Comparison of ENCODE assay signal across 29 cellular contexts in genomic region chr19:30467239-30467638, GRCh38.
"Had no signal": no experiment of that assay in that cellular context is flagged by ENCODE, and none has a peak within 500 bp of the region (broad histone marks: within the 10 kb centered on the region; RNA-seq: fewer than 3 reads in every experiment).

No MANE protein-coding gene starts in this region.

- H3K4me1 ChIP-seq: stomach, suprapubic skin, testis, thyroid gland, tibial artery, transverse colon, upper lobe of left lung, upper lobe of right lung, uterus, vagina had no signal

- H3K27me3 ChIP-seq: stomach, suprapubic skin, testis, thyroid gland, tibial artery, tibial nerve, transverse colon, upper lobe of left lung, upper lobe of right lung, uterus, vagina had no signal

- FAIRE-seq: urothelium cell line had no signal

- H3K4me3 Mint-ChIP-seq: stimulated activated effector memory CD8-positive, alpha-beta T cell treated with anti-CD3 and anti-CD28 coated beads, Interleukin-12 subunit alpha, Interleukin-12 subunit beta, amount 100 ng/mL, for 72 hours; stimulated activated memory B cell treated with anti-CD40 and anti-IgM and Interleukin-4, amounts not matched to agents 10 μg/mL and 1 μg/mL and 100 μg/mL, for 72 hours; stimulated activated naive B cell treated with anti-CD40 and anti-IgM and Interleukin-4, amounts not matched to agents 10 μg/mL and 1 μg/mL and 100 μg/mL, for 72 hours; stimulated activated naive CD8-positive, alpha-beta T cell treated with anti-CD3 and anti-CD28 coated beads, Interleukin-15, amount 100 ng/mL, for 72 hours; stimulated activated naive CD8-positive, alpha-beta T cell treated with anti-CD3 and anti-CD28 coated beads, Interleukin-15, Interleukin-2, amounts not matched to agents 100 ng/mL and 50 ng/mL, for 24 hours; type B pancreatic cell had no signal

- H3K9me3 Mint-ChIP-seq: type B pancreatic cell had no signal

- H3K9me3 ChIP-seq: suprapubic skin, testis, thoracic aorta, thyroid gland, tibial artery, tibial nerve, transverse colon, upper lobe of left lung, upper lobe of right lung, uterus, vagina had no signal

- H3K36me3 Mint-ChIP-seq: stimulated activated effector memory CD8-positive, alpha-beta T cell treated with anti-CD3 and anti-CD28 coated beads, Interleukin-12 subunit alpha, Interleukin-12 subunit beta, amount 100 ng/mL, for 72 hours; stimulated activated memory B cell treated with anti-CD40 and anti-IgM and Interleukin-4, amounts not matched to agents 10 μg/mL and 1 μg/mL and 100 μg/mL, for 72 hours; stimulated activated naive B cell treated with anti-CD40 and anti-IgM and Interleukin-4, amounts not matched to agents 10 μg/mL and 1 μg/mL and 100 μg/mL, for 72 hours had no signal

- H3K27ac Mint-ChIP-seq: stimulated activated effector memory CD8-positive, alpha-beta T cell treated with anti-CD3 and anti-CD28 coated beads, Interleukin-12 subunit alpha, Interleukin-12 subunit beta, amount 100 ng/mL, for 72 hours; stimulated activated memory B cell treated with anti-CD40 and anti-IgM and Interleukin-4, amounts not matched to agents 10 μg/mL and 1 μg/mL and 100 μg/mL, for 72 hours; stimulated activated naive B cell treated with anti-CD40 and anti-IgM and Interleukin-4, amounts not matched to agents 10 μg/mL and 1 μg/mL and 100 μg/mL, for 72 hours; stimulated activated naive CD8-positive, alpha-beta T cell treated with anti-CD3 and anti-CD28 coated beads, Interleukin-15, Interleukin-2, amounts not matched to agents 100 ng/mL and 50 ng/mL, for 24 hours; type B pancreatic cell had no signal

- H3K27me3 Mint-ChIP-seq: stimulated activated memory B cell treated with anti-CD40 and anti-IgM and Interleukin-4, amounts not matched to agents 10 μg/mL and 1 μg/mL and 100 μg/mL, for 72 hours; stimulated activated naive B cell treated with anti-CD40 and anti-IgM and Interleukin-4, amounts not matched to agents 10 μg/mL and 1 μg/mL and 100 μg/mL, for 72 hours; stimulated activated naive CD8-positive, alpha-beta T cell treated with anti-CD3 and anti-CD28 coated beads, Interleukin-15, amount 100 ng/mL, for 72 hours; stimulated activated naive CD8-positive, alpha-beta T cell treated with anti-CD3 and anti-CD28 coated beads, Interleukin-15, Interleukin-2, amounts not matched to agents 100 ng/mL and 50 ng/mL, for 24 hours had no signal

- ATAC-seq: stimulated activated effector memory CD8-positive, alpha-beta T cell treated with anti-CD3 and anti-CD28 coated beads, Interleukin-12 subunit alpha, Interleukin-12 subunit beta, amount 100 ng/mL, for 72 hours; stimulated activated memory B cell treated with anti-CD40 and anti-IgM and Interleukin-4, amounts not matched to agents 10 μg/mL and 1 μg/mL and 100 μg/mL, for 72 hours; stimulated activated naive B cell treated with anti-CD40 and anti-IgM and Interleukin-4, amounts not matched to agents 10 μg/mL and 1 μg/mL and 100 μg/mL, for 72 hours; stimulated activated naive CD8-positive, alpha-beta T cell treated with anti-CD3 and anti-CD28 coated beads, Interleukin-15, amount 100 ng/mL, for 72 hours; stimulated activated naive CD8-positive, alpha-beta T cell treated with anti-CD3 and anti-CD28 coated beads, Interleukin-15, Interleukin-2, amounts not matched to agents 100 U/mL and 50 U/mL, for 24 hours; upper lobe of right lung had no signal

- H3K4me3 ChIP-seq: stomach, suprapubic skin, testis, thoracic aorta, thyroid gland, tibial artery, tibial nerve, transverse colon, upper lobe of left lung, upper lobe of right lung, uterus, vagina had no signal

- DNase-seq: stimulated activated CD4-positive, alpha-beta T cell treated with anti-CD3 and anti-CD28 coated beads, Interleukin-2, amount 100 ng/mL, for 48 hours; stimulated activated CD4-positive, alpha-beta T cell treated with anti-CD3 and anti-CD28 coated beads, Interleukin-4, amount 100 ng/mL, for 1 hour; stimulated activated CD4-positive, alpha-beta T cell treated with anti-CD3 and anti-CD28 coated beads, Interleukin-4, amount 100 ng/mL, for 24 hours; stimulated activated CD4-positive, alpha-beta T cell treated with anti-CD3 and anti-CD28 coated beads, Interleukin-4, amount 100 ng/mL, for 4 hours; stimulated activated CD8-positive, alpha-beta memory T cell treated with anti-CD3 and anti-CD28 coated beads, Interleukin-4, amount 100 ng/mL, for 48 hours; stimulated activated naive B cell treated with anti-CD40 and anti-IgM and Interleukin-4, amounts not matched to agents 10 μg/mL and 1 μg/mL and 100 μg/mL, for 72 hours; stimulated activated naive CD4-positive, alpha-beta T cell; stimulated activated naive CD4-positive, alpha-beta T cell treated with Interleukin-2 at 50 U/mL for 16 hours; stimulated activated naive CD8-positive, alpha-beta T cell treated with anti-CD3 and anti-CD28 coated beads, Interleukin-15, amount 100 ng/mL, for 72 hours; stimulated activated naive CD8-positive, alpha-beta T cell treated with anti-CD3 and anti-CD28 coated beads, Interleukin-15, Interleukin-2, amounts not matched to agents 100 U/mL and 50 U/mL, for 24 hours; stomach; substantia nigra; testis; thyroid gland; tibial artery; transverse colon; trophoblast cell; upper lobe of left lung; upper lobe of right lung; uterus had no signal

- H3K27ac ChIP-seq: stomach, suprapubic skin, testis, thoracic aorta, thyroid gland, tibial artery, transverse colon, upper lobe of left lung, upper lobe of right lung, uterus, vagina had no signal

- H3K36me3 ChIP-seq: stomach, suprapubic skin, thoracic aorta, thyroid gland, tibial artery, transverse colon, upper lobe of left lung, upper lobe of right lung, uterus, vagina had no signal

- H3K4me1 Mint-ChIP-seq: stimulated activated effector memory CD8-positive, alpha-beta T cell treated with anti-CD3 and anti-CD28 coated beads, Interleukin-12 subunit alpha, Interleukin-12 subunit beta, amount 100 ng/mL, for 72 hours; stimulated activated memory B cell treated with anti-CD40 and anti-IgM and Interleukin-4, amounts not matched to agents 10 μg/mL and 1 μg/mL and 100 μg/mL, for 72 hours; stimulated activated naive B cell treated with anti-CD40 and anti-IgM and Interleukin-4, amounts not matched to agents 10 μg/mL and 1 μg/mL and 100 μg/mL, for 72 hours; stimulated activated naive CD8-positive, alpha-beta T cell treated with anti-CD3 and anti-CD28 coated beads, Interleukin-15, amount 100 ng/mL, for 72 hours had no signal
